Comparison of ENCODE assay signal across 8 cellular contexts in the genomic region with DNA sequence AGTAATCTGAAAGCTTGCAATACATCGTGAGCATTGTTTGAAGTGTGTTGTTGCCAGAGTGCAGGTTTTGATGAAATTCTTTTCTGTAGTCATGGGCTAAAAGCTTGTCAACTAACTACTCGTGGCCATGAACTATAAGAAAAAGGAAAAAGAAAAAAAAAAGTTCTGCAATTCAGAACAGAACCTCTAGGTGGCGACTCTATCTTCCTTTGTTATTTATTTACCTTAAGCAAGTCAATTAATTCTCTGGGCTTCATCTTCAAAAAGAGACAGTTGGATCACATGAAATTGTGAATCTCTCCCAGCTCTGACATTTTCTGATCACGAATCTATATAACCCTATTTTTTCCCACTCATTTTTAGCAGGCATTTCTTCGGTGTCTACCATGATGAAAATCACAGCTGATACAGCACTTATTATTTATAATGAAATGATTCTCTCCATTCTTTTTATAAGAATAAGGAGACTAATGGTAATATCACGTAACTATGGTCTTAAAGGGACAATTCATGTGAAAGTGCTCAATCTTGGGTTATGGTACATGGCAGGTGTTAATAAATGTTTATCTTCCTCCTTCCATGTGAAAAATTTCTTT. TPM values are rescaled to one million over a fixed set of nuclear protein-coding genes. Genes with fewer than 3 reads are reported as not detected.
DNase-seq lines count a peak whose midpoint lies in the region; ATAC-seq and TF ChIP-seq lines count a peak whose summit lies in the region.

No MANE protein-coding gene starts in this region.

- intact Hi-C loops in esophagus muscularis mucosa (cut with DNase I) (loop anchor here (5.0 to 10.0 kb wide), 2 partner anchors 418 to 560 kb away; no protein-coding TSS in a partner anchor), gastrocnemius medialis (cut with DNase I; ENCODE audit: low total_unique reads) (no loop called here)

- peak; percentile 25 for DNase-seq in ELF-1 (ENCODE audit: low read depth, low spot score)
- peak; percentile 40 for DNase-seq in Jurkat, Clone E6-1 (ENCODE audit: low read depth, low spot score)
- DNase-seq in Peyer's patch = no peak
- no peak for DNase-seq in esophagus muscularis mucosa (ENCODE audit: extremely low spot score)
- DNase-seq in gastrocnemius medialis = no peak
- no peak for DNase-seq in substantia nigra (lab: John Stamatoyannopoulos, UW)
- no peak for DNase-seq in activated CD8-positive, alpha-beta memory T cell treated with anti-CD3 and anti-CD28 coated beads, Interleukin-2, amount 50 U/mL, for 4 hours

- no peak for TF ChIP-seq EP300 in esophagus muscularis mucosa (IDR thresholded peaks at IDR 0.05)

- H3K36me3 ChIP-seq in Peyer's patch = no peaks in the 10 kb centered on the region
- no peaks in the 10 kb centered on the region for H3K36me3 ChIP-seq in esophagus muscularis mucosa
- no peaks in the 10 kb centered on the region for H3K36me3 ChIP-seq in gastrocnemius medialis

- in situ Hi-C loops in gastrocnemius medialis (cut with MboI; ENCODE audit: low sequenced_read_pairs in 4 of 4) = no loop called here

- ATAC-seq in gastrocnemius medialis (no peak), HG03439 (IDR thresholded peaks at IDR 0.05; ENCODE audit: unreplicated experiment) (no peak)

- no peak overlapping the region for H3K27ac ChIP-seq in Peyer's patch
- no peak overlapping the region for H3K27ac ChIP-seq in esophagus muscularis mucosa (replicated peaks in 1 of 4)
- H3K27ac ChIP-seq in gastrocnemius medialis = no peak overlapping the region
- no peak overlapping the region for H3K27ac ChIP-seq in substantia nigra (ENCODE audit: low read depth, low read length, poor library complexity, severe bottlenecking)

- H3K4me3 ChIP-seq in Jurkat, Clone E6-1 (ENCODE audit: low read length) = no peak overlapping the region
- no peak overlapping the region for H3K4me3 ChIP-seq in Peyer's patch
- H3K4me3 ChIP-seq in esophagus muscularis mucosa = no peak overlapping the region
- H3K4me3 ChIP-seq in gastrocnemius medialis = no peak overlapping the region

- H3K9me3 ChIP-seq in Peyer's patch (no peaks in the 10 kb centered on the region), esophagus muscularis mucosa (no peaks in the 10 kb centered on the region), gastrocnemius medialis (no peaks in the 10 kb centered on the region)

- WGBS in esophagus muscularis mucosa = 43% methylated on average over 6 of the region's 6 CpGs

- peak; percentile 53 to 71 (median 67) for TF ChIP-seq CTCF in Peyer's patch (IDR thresholded peaks at IDR 0.05)
- TF ChIP-seq CTCF in esophagus muscularis mucosa (IDR thresholded peaks at IDR 0.05) = peak; percentile 48 to 77 (median 66)
- TF ChIP-seq CTCF in gastrocnemius medialis (IDR thresholded peaks at IDR 0.05 in 4 of 5, conservative IDR thresholded peaks at IDR 0.05 in 1 of 5) = peak in 3 of 5 experiments; percentile 12 to 56 (median 55)

- H3K27me3 ChIP-seq in Peyer's patch = no peaks in the 10 kb centered on the region
- no peaks in the 10 kb centered on the region for H3K27me3 ChIP-seq in esophagus muscularis mucosa
- no peaks in the 10 kb centered on the region for H3K27me3 ChIP-seq in gastrocnemius medialis

- H3K4me1 ChIP-seq in Peyer's patch (no peaks in the 10 kb centered on the region), esophagus muscularis mucosa (no peaks in the 10 kb centered on the region), gastrocnemius medialis (no peaks in the 10 kb centered on the region)

- TF ChIP-seq POLR2A in Peyer's patch (IDR thresholded peaks at IDR 0.05) (no peak), esophagus muscularis mucosa (IDR thresholded peaks at IDR 0.05; ENCODE audit: low read depth) (no peak), gastrocnemius medialis (IDR thresholded peaks at IDR 0.05) (no peak)

RNA-seq across cellular contexts. Expression of gene TMEM196, which starts 18.8 kb away (rescaled TPM):
- polyA plus RNA-seq in Jurkat, Clone E6-1 (2012; ENCODE audit: insufficient read depth, insufficient read length) = not detected
- total RNA-seq in Peyer's patch = not detected
- total RNA-seq in esophagus muscularis mucosa = not detected
- not detected for total RNA-seq in gastrocnemius medialis

RNA-seq across cellular contexts. Expression of gene POLR1F, which starts 45.8 kb away (rescaled TPM):
- 36.3 TPM for polyA plus RNA-seq in Jurkat, Clone E6-1 (2012; ENCODE audit: insufficient read depth, insufficient read length)
- total RNA-seq in Peyer's patch (10 to 100 TPM in 1 of 4 donors, 1 to 10 TPM in 3; 4.8 to 12.6 (median 5.6) TPM), esophagus muscularis mucosa (10 to 100 TPM; 12.5 to 18.7 (median 15.5) TPM), gastrocnemius medialis (10 to 100 TPM in 1 of 4 donors, 1 to 10 TPM in 3; 8.0 to 18.0 (median 9.2) TPM)

Comparison
In these comparisons a context has a peak if more than half of its experiments do, and no peak if none do; other contexts are left out.
1. DNase-seq: peak in ELF-1 (single experiment) and Jurkat, Clone E6-1 (single experiment); none in Peyer's patch (0 of 3), esophagus muscularis mucosa (single experiment), gastrocnemius medialis (0 of 2), substantia nigra (0 of 49) and activated CD8-positive, alpha-beta memory T cell treated with anti-CD3 and anti-CD28 coated beads, Interleukin-2, amount 50 U/mL, for 4 hours (single experiment).
2. Peak in every context shown above with its lines, with median percentiles within 50 percentile points of each other: CTCF ChIP-seq.